8 cellular contexts compared by ENCODE assay signal in genomic region chr5:151126199-151126645, GRCh38. TPM values are rescaled to one million over a fixed set of nuclear protein-coding genes. Genes with fewer than 3 reads are reported as not detected.
DNase-seq lines count a peak whose midpoint lies in the region; ATAC-seq, FAIRE-seq and TF ChIP-seq lines count a peak whose summit lies in the region.

No MANE protein-coding gene starts in this region.

- peaks cover 88% of the 10 kb centered on the region for H3K36me3 ChIP-seq in lower lobe of right lung

- DNase-seq in Calu3 (peak; percentile 86), H54 (ENCODE audit: insufficient read length, low spot score) (peak; percentile 80), NCI-H2227 treated with DMSO at 0.1 percent for 48 hours (lab: John Stamatoyannopoulos, UW) (peak; percentile 29), dermis blood vessel endothelial cell (peak; percentile 80), lower lobe of right lung (peak; percentile 87)
- DNase-seq in activated CD4-positive, alpha-beta T cell treated with anti-CD3 and anti-CD28 coated beads, Interleukin-2, amount 10 ng/mL, durations not matched to agents 24 days and 14 days = peak; percentile 89
- peak; percentile 31 for DNase-seq in stimulated activated CD8-positive, alpha-beta memory T cell treated with anti-CD3 and anti-CD28 coated beads, Interleukin-12 subunit alpha, Interleukin-12 subunit beta, amount 100 ng/mL, for 4 hours (ENCODE audit: low read depth)

- H3K4me3 ChIP-seq in lower lobe of right lung = no peak overlapping the region

- H3K4me3 Mint-ChIP-seq in Calu3 (ENCODE audit: low read depth, unreplicated experiment) = no peak overlapping the region
- peak overlapping the region; percentile 20 for H3K4me3 Mint-ChIP-seq in activated CD4-positive, alpha-beta T cell treated with anti-CD3 and anti-CD28 coated beads, Interleukin-2, amount 10 ng/mL, durations not matched to agents 24 days and 14 days

- ATAC-seq in lower lobe of right lung (peak; percentile 76 to 82), GM21360 (IDR thresholded peaks at IDR 0.05; ENCODE audit: unreplicated experiment) (no peak)

- intact Hi-C loops in Calu3 (cut with micrococcal nuclease; ENCODE audit: unreplicated experiment) = loop anchor here (1.0 to 5.0 kb wide), 2 partner anchors 38 to 171 kb away; no protein-coding TSS in a partner anchor
- intact Hi-C loops in activated CD4-positive, alpha-beta T cell treated with anti-CD3 and anti-CD28 coated beads, Interleukin-2, amount 10 ng/mL, durations not matched to agents 24 days and 14 days (cut with micrococcal nuclease) = loop anchor here (1.0 to 5.0 kb wide), 4 partner anchors 15 to 191 kb away; no protein-coding TSS in a partner anchor
- intact Hi-C loops in lower lobe of right lung (cut with DNase I) = loop anchor here (10.0 kb wide), 1 partner anchor 119 kb away; no protein-coding TSS in a partner anchor

- H3K27me3 ChIP-seq in lower lobe of right lung (ENCODE audit: low read depth) = no peaks in the 10 kb centered on the region

- peaks cover 6% of the 10 kb centered on the region for H3K36me3 Mint-ChIP-seq in Calu3 (ENCODE audit: insufficient read depth, unreplicated experiment)
- H3K36me3 Mint-ChIP-seq in activated CD4-positive, alpha-beta T cell treated with anti-CD3 and anti-CD28 coated beads, Interleukin-2, amount 10 ng/mL, durations not matched to agents 24 days and 14 days (ENCODE audit: low read depth) = peaks cover 78% of the 10 kb centered on the region

- TF ChIP-seq POLR2A in H54 (IDR thresholded peaks at IDR 0.05; ENCODE audit: low read depth, low read length) = no peak

- TF ChIP-seq CTCF in Calu3 (IDR thresholded peaks at IDR 0.05; ENCODE audit: unreplicated experiment) (peak; percentile 91), lower lobe of right lung (IDR thresholded peaks at IDR 0.05) (peak; percentile 83)

- peaks cover 11% of the 10 kb centered on the region for H3K4me1 Mint-ChIP-seq in Calu3 (ENCODE audit: low read depth, unreplicated experiment)
- H3K4me1 Mint-ChIP-seq in activated CD4-positive, alpha-beta T cell treated with anti-CD3 and anti-CD28 coated beads, Interleukin-2, amount 10 ng/mL, durations not matched to agents 24 days and 14 days = peaks cover 38% of the 10 kb centered on the region

- no peaks in the 10 kb centered on the region for H3K9me3 Mint-ChIP-seq in Calu3 (ENCODE audit: low read depth, unreplicated experiment)
- H3K9me3 Mint-ChIP-seq in activated CD4-positive, alpha-beta T cell treated with anti-CD3 and anti-CD28 coated beads, Interleukin-2, amount 10 ng/mL, durations not matched to agents 24 days and 14 days = no peaks in the 10 kb centered on the region

- H3K27ac ChIP-seq in lower lobe of right lung = no peak overlapping the region

- H3K9me3 ChIP-seq in lower lobe of right lung = no peaks in the 10 kb centered on the region

- BruUV-seq in Calu3 (replicated peaks; lab: Mats Ljungman, UMichigan) = no TSS peak

- no peak for FAIRE-seq in H54 (lab: Jason Lieb, UNC)

- no peak overlapping the region for H3K27ac Mint-ChIP-seq in Calu3 (ENCODE audit: unreplicated experiment)
- peak overlapping the region; percentile 82 for H3K27ac Mint-ChIP-seq in activated CD4-positive, alpha-beta T cell treated with anti-CD3 and anti-CD28 coated beads, Interleukin-2, amount 10 ng/mL, durations not matched to agents 24 days and 14 days

- CTCF ChIA-PET in Calu3 (lab: Charles Lee) = interaction anchor here (0.7 to 5.1 kb wide), 24 partner anchors 11 to 343 kb away, joined by 3 to 106 read pairs (median 4); partner anchors contain the start of genes ANXA6, CCDC69 and GM2A

- peaks cover 13% of the 10 kb centered on the region for H3K4me1 ChIP-seq in lower lobe of right lung

- H3K27me3 Mint-ChIP-seq in Calu3 (ENCODE audit: unreplicated experiment) = no peaks in the 10 kb centered on the region
- H3K27me3 Mint-ChIP-seq in activated CD4-positive, alpha-beta T cell treated with anti-CD3 and anti-CD28 coated beads, Interleukin-2, amount 10 ng/mL, durations not matched to agents 24 days and 14 days = no peaks in the 10 kb centered on the region

RNA-seq across cellular contexts. Expression of gene ANXA6, which starts 31.4 kb away (rescaled TPM):
- total RNA-seq in Calu3 (2022) (12.5 and 16.4 TPM in 2 replicates), dermis blood vessel endothelial cell (144 and 211 TPM in 2 replicates), lower lobe of right lung (120 TPM)
- total RNA-seq in activated CD4-positive, alpha-beta T cell treated with anti-CD3 and anti-CD28 coated beads, Interleukin-2, amount 10 ng/mL, durations not matched to agents 24 days and 14 days = 314 and 315 TPM in 2 replicates

RNA-seq across cellular contexts. Expression of gene TNIP1, which starts 45.4 kb away (rescaled TPM):
- total RNA-seq in Calu3 (2022) (321 and 339 TPM in 2 replicates), dermis blood vessel endothelial cell (104 and 148 TPM in 2 replicates), lower lobe of right lung (99.6 TPM)
- 345 and 360 TPM in 2 replicates for total RNA-seq in activated CD4-positive, alpha-beta T cell treated with anti-CD3 and anti-CD28 coated beads, Interleukin-2, amount 10 ng/mL, durations not matched to agents 24 days and 14 days

Comparison
In these comparisons a context has a peak if more than half of its experiments do, and no peak if none do; other contexts are left out.
1. DNase-seq: peak in every context shown above with its lines; median percentile 89 in activated CD4-positive, alpha-beta T cell treated with anti-CD3 and anti-CD28 coated beads, Interleukin-2, amount 10 ng/mL, durations not matched to agents 24 days and 14 days; 87 in lower lobe of right lung; 86 in Calu3; 80 in H54; 80 in dermis blood vessel endothelial cell; 31 in stimulated activated CD8-positive, alpha-beta memory T cell treated with anti-CD3 and anti-CD28 coated beads, Interleukin-12 subunit alpha, Interleukin-12 subunit beta, amount 100 ng/mL, for 4 hours; 29 in NCI-H2227 treated with DMSO at 0.1 percent for 48 hours.